In genomic region chr11:5174934-5175333, GRCh38 we compare ENCODE assay signal across 39 cellular contexts. TPM values are rescaled to one million over a fixed set of nuclear protein-coding genes. Genes with fewer than 3 reads are reported as not detected.
"Had no signal": no experiment of that assay in that cellular context is flagged by ENCODE, and none has a peak within 500 bp of the region (broad histone marks: within the 10 kb centered on the region; RNA-seq: fewer than 3 reads in every experiment).

No MANE protein-coding gene starts in this region.

- DNase-seq: activated effector memory CD4-positive, alpha-beta T cell treated with anti-CD3 and anti-CD28 coated beads, Interleukin-2, amount 50 U/mL, for 16 hours; activated effector memory CD4-positive, alpha-beta T cell treated with Interleukin-2 at 50 U/mL for 16 hours; activated gamma-delta T cell; activated gamma-delta T cell treated with Interleukin-2 at 50 U/mL for 16 hours; activated naive CD4-positive, alpha-beta T cell; activated naive CD4-positive, alpha-beta T cell treated with anti-CD3 and anti-CD28 coated beads for 36 hours; activated naive CD4-positive, alpha-beta T cell treated with anti-CD3 and anti-CD28 coated beads, Interleukin-2, amount 10 ng/mL, durations not matched to agents 7 days and 5 days; activated naive CD4-positive, alpha-beta T cell treated with anti-CD3 and anti-CD28 coated beads, Interleukin-2, amount 50 U/mL, for 16 hours; activated naive CD4-positive, alpha-beta T cell treated with Interleukin-2 at 50 U/mL for 16 hours; activated naive CD8-positive, alpha-beta T cell treated with anti-CD3 and anti-CD28 coated beads for 36 hours; activated naive CD8-positive, alpha-beta T cell treated with anti-CD3 and anti-CD28 coated beads, Interleukin-2, amount 10 ng/mL, durations not matched to agents 7 days and 5 days; activated naive CD8-positive, alpha-beta T cell treated with anti-CD3 and anti-CD28 coated beads, Interleukin-2, amount 50 U/mL, for 24 hours; activated T-cell treated with anti-CD3 and anti-CD28 coated beads, Interleukin-2, amount 50 U/mL, for 24 hours; activated T-cell treated with anti-CD3 and anti-CD28 coated beads, Interleukin-2, amount 50 U/mL, for 4 hours; activated T-cell treated with anti-CD3 and anti-CD28 coated beads, Interleukin-2, amount 50 U/mL, for 48 hours; activated T-cell treated with anti-CD3 and anti-CD28 coated beads, Interleukin-2, amount 50 U/mL, for 72 hours; adrenal gland; amniotic stem cell; amygdala; anterior cingulate cortex; aorta; body of pancreas; brain microvascular endothelial cell; caudate nucleus; central memory CD4-positive, alpha-beta T cell; cerebellar nuclear complex had no signal

- H3K9me3 ChIP-seq: adrenal gland, ascending aorta, body of pancreas, breast epithelium had no signal

- H3K27ac ChIP-seq: adrenal gland, ascending aorta, body of pancreas, brain microvascular endothelial cell, breast epithelium, cardiac muscle cell had no signal

- H3K4me1 ChIP-seq: adrenal gland, ascending aorta, body of pancreas, breast epithelium had no signal

- H3K36me3 ChIP-seq: adrenal gland, ascending aorta, brain microvascular endothelial cell, breast epithelium, cardiac muscle cell had no signal

- FAIRE-seq: bronchial epithelial cell had no signal

- ATAC-seq: activated naive CD4-positive, alpha-beta T cell treated with anti-CD3 and anti-CD28 coated beads, Interleukin-2, amount 50 U/mL, for 72 hours; activated naive CD8-positive, alpha-beta T cell treated with anti-CD3 and anti-CD28 coated beads, Interleukin-2, amount 50 U/mL, for 24 hours; activated T-cell treated with anti-CD3 and anti-CD28 coated beads, Interleukin-2, amount 50 U/mL, for 4 hours; activated T-cell treated with anti-CD3 and anti-CD28 coated beads, Interleukin-2, amount 50 U/mL, for 72 hours; activated T-helper 17 cell treated with anti-CD3 and anti-CD28 coated beads, Interleukin-2, amount 50 U/mL, for 72 hours; body of pancreas had no signal

- H3K27me3 ChIP-seq: adrenal gland, ascending aorta, body of pancreas, brain microvascular endothelial cell, breast epithelium, cardiac muscle cell had no signal

- H3K4me3 ChIP-seq: adrenal gland, ascending aorta, body of pancreas, breast epithelium, cardiac muscle cell had no signal

RNA-seq across cellular contexts. Expression of gene OR52A1, which starts 20.4 kb away (rescaled TPM):
- total RNA-seq: activated naive CD4-positive, alpha-beta T cell treated with anti-CD3 and anti-CD28 coated beads for 36 hours; activated naive CD4-positive, alpha-beta T cell treated with anti-CD3 and anti-CD28 coated beads, Interleukin-2, amount 50 U/mL, for 72 hours; activated naive CD8-positive, alpha-beta T cell treated with anti-CD3 and anti-CD28 coated beads for 36 hours; activated naive CD8-positive, alpha-beta T cell treated with anti-CD3 and anti-CD28 coated beads, Interleukin-2, amount 10 ng/mL, durations not matched to agents 7 days and 5 days; activated T-cell treated with anti-CD3 and anti-CD28 coated beads, Interleukin-2, amount 50 U/mL, for 4 hours; activated T-cell treated with anti-CD3 and anti-CD28 coated beads, Interleukin-2, amount 50 U/mL, for 72 hours; activated T-helper 1 cell treated with anti-CD3 and anti-CD28 coated beads, Interleukin-12 subunit alpha, Interleukin-12 subunit beta, Interleukin-2, Interleukin-4 antibody, amounts not matched to agents 30 ng/mL and 10 ng/mL and 1 ng/mL, durations not matched to agents 14 hours and 24 hours and 36 hours; activated T-helper 2 cell treated with anti-CD3 and anti-CD28 coated beads, Interferon-gamma antibody, Interleukin-2, Interleukin-4, amounts not matched to agents 10 μg/mL and 5 μg/mL and 100 μg/mL, durations not matched to agents 14 hours and 24 hours and 36 hours; adrenal gland; aorta; ascending aorta; astrocyte; body of pancreas; breast epithelium; bronchial epithelial cell; cardiac muscle cell; cardiac septum; cerebellum; chondrocyte had no signal
- polyA plus RNA-seq: adipose tissue, adrenal gland, aorta, cardiac muscle cell had no signal

RNA-seq across cellular contexts. Expression of gene OR51V1, which starts 25.5 kb away (rescaled TPM):
- total RNA-seq: activated naive CD4-positive, alpha-beta T cell treated with anti-CD3 and anti-CD28 coated beads for 36 hours; activated naive CD4-positive, alpha-beta T cell treated with anti-CD3 and anti-CD28 coated beads, Interleukin-2, amount 50 U/mL, for 72 hours; activated naive CD8-positive, alpha-beta T cell treated with anti-CD3 and anti-CD28 coated beads for 36 hours; activated naive CD8-positive, alpha-beta T cell treated with anti-CD3 and anti-CD28 coated beads, Interleukin-2, amount 10 ng/mL, durations not matched to agents 7 days and 5 days; activated T-cell treated with anti-CD3 and anti-CD28 coated beads, Interleukin-2, amount 50 U/mL, for 4 hours; activated T-cell treated with anti-CD3 and anti-CD28 coated beads, Interleukin-2, amount 50 U/mL, for 72 hours; activated T-helper 1 cell treated with anti-CD3 and anti-CD28 coated beads, Interleukin-12 subunit alpha, Interleukin-12 subunit beta, Interleukin-2, Interleukin-4 antibody, amounts not matched to agents 30 ng/mL and 10 ng/mL and 1 ng/mL, durations not matched to agents 14 hours and 24 hours and 36 hours; activated T-helper 17 cell treated with anti-CD3 and anti-CD28 coated beads, Interleukin-2, amount 50 U/mL, for 72 hours; activated T-helper 2 cell treated with anti-CD3 and anti-CD28 coated beads, Interferon-gamma antibody, Interleukin-2, Interleukin-4, amounts not matched to agents 10 μg/mL and 5 μg/mL and 100 μg/mL, durations not matched to agents 14 hours and 24 hours and 36 hours; adrenal gland; aorta; ascending aorta; astrocyte; body of pancreas; breast epithelium; bronchial epithelial cell; cardiac muscle cell; cardiac septum; cerebellum; chondrocyte had no signal
- polyA plus RNA-seq: adipose tissue, adrenal gland, aorta, cardiac muscle cell had no signal

RNA-seq across cellular contexts. Expression of gene OR52A5, which starts 36.8 kb away (rescaled TPM):
- total RNA-seq: activated naive CD4-positive, alpha-beta T cell treated with anti-CD3 and anti-CD28 coated beads for 36 hours; activated naive CD4-positive, alpha-beta T cell treated with anti-CD3 and anti-CD28 coated beads, Interleukin-2, amount 50 U/mL, for 72 hours; activated naive CD8-positive, alpha-beta T cell treated with anti-CD3 and anti-CD28 coated beads for 36 hours; activated naive CD8-positive, alpha-beta T cell treated with anti-CD3 and anti-CD28 coated beads, Interleukin-2, amount 10 ng/mL, durations not matched to agents 7 days and 5 days; activated T-cell treated with anti-CD3 and anti-CD28 coated beads, Interleukin-2, amount 50 U/mL, for 4 hours; activated T-cell treated with anti-CD3 and anti-CD28 coated beads, Interleukin-2, amount 50 U/mL, for 72 hours; activated T-helper 1 cell treated with anti-CD3 and anti-CD28 coated beads, Interleukin-12 subunit alpha, Interleukin-12 subunit beta, Interleukin-2, Interleukin-4 antibody, amounts not matched to agents 30 ng/mL and 10 ng/mL and 1 ng/mL, durations not matched to agents 14 hours and 24 hours and 36 hours; activated T-helper 17 cell treated with anti-CD3 and anti-CD28 coated beads, Interleukin-2, amount 50 U/mL, for 72 hours; activated T-helper 2 cell treated with anti-CD3 and anti-CD28 coated beads, Interferon-gamma antibody, Interleukin-2, Interleukin-4, amounts not matched to agents 10 μg/mL and 5 μg/mL and 100 μg/mL, durations not matched to agents 14 hours and 24 hours and 36 hours; adrenal gland; aorta; ascending aorta; astrocyte; body of pancreas; breast epithelium; bronchial epithelial cell; cardiac muscle cell; cardiac septum; cerebellum; chondrocyte had no signal
- polyA plus RNA-seq: adipose tissue, adrenal gland, aorta, cardiac muscle cell had no signal

RNA-seq across cellular contexts. Expression of gene HBB, which starts 51.9 kb away (rescaled TPM):
- total RNA-seq: activated naive CD4-positive, alpha-beta T cell treated with anti-CD3 and anti-CD28 coated beads for 36 hours; activated naive CD4-positive, alpha-beta T cell treated with anti-CD3 and anti-CD28 coated beads, Interleukin-2, amount 50 U/mL, for 72 hours; activated naive CD8-positive, alpha-beta T cell treated with anti-CD3 and anti-CD28 coated beads for 36 hours; activated naive CD8-positive, alpha-beta T cell treated with anti-CD3 and anti-CD28 coated beads, Interleukin-2, amount 10 ng/mL, durations not matched to agents 7 days and 5 days; activated T-cell treated with anti-CD3 and anti-CD28 coated beads, Interleukin-2, amount 50 U/mL, for 4 hours; activated T-cell treated with anti-CD3 and anti-CD28 coated beads, Interleukin-2, amount 50 U/mL, for 72 hours; activated T-helper 1 cell treated with anti-CD3 and anti-CD28 coated beads, Interleukin-12 subunit alpha, Interleukin-12 subunit beta, Interleukin-2, Interleukin-4 antibody, amounts not matched to agents 30 ng/mL and 10 ng/mL and 1 ng/mL, durations not matched to agents 14 hours and 24 hours and 36 hours; activated T-helper 17 cell treated with anti-CD3 and anti-CD28 coated beads, Interleukin-2, amount 50 U/mL, for 72 hours; activated T-helper 2 cell treated with anti-CD3 and anti-CD28 coated beads, Interferon-gamma antibody, Interleukin-2, Interleukin-4, amounts not matched to agents 10 μg/mL and 5 μg/mL and 100 μg/mL, durations not matched to agents 14 hours and 24 hours and 36 hours; astrocyte; bronchial epithelial cell; cardiac muscle cell; chondrocyte had no signal
- polyA plus RNA-seq: cardiac muscle cell had no signal

RNA-seq across cellular contexts. Expression of gene HBD, which starts 59.3 kb away (rescaled TPM):
- total RNA-seq: activated naive CD4-positive, alpha-beta T cell treated with anti-CD3 and anti-CD28 coated beads for 36 hours; activated naive CD8-positive, alpha-beta T cell treated with anti-CD3 and anti-CD28 coated beads for 36 hours; activated naive CD8-positive, alpha-beta T cell treated with anti-CD3 and anti-CD28 coated beads, Interleukin-2, amount 10 ng/mL, durations not matched to agents 7 days and 5 days; activated T-helper 1 cell treated with anti-CD3 and anti-CD28 coated beads, Interleukin-12 subunit alpha, Interleukin-12 subunit beta, Interleukin-2, Interleukin-4 antibody, amounts not matched to agents 30 ng/mL and 10 ng/mL and 1 ng/mL, durations not matched to agents 14 hours and 24 hours and 36 hours; activated T-helper 17 cell treated with anti-CD3 and anti-CD28 coated beads, Interleukin-2, amount 50 U/mL, for 72 hours; activated T-helper 2 cell treated with anti-CD3 and anti-CD28 coated beads, Interferon-gamma antibody, Interleukin-2, Interleukin-4, amounts not matched to agents 10 μg/mL and 5 μg/mL and 100 μg/mL, durations not matched to agents 14 hours and 24 hours and 36 hours; ascending aorta; astrocyte; body of pancreas; breast epithelium; bronchial epithelial cell; cardiac muscle cell; cerebellum; chondrocyte had no signal
- polyA plus RNA-seq: adrenal gland, aorta had no signal
